Comparison of ENCODE assay signal across 19 cellular contexts in genomic region chr7:124989911-124990310, GRCh38.
DNase-seq lines count a peak whose midpoint lies in the region; TF ChIP-seq lines count a peak whose summit lies in the region.
"Had no signal": no experiment of that assay in that cellular context is flagged by ENCODE, and none has a peak within 500 bp of the region (broad histone marks: within the 10 kb centered on the region; RNA-seq: fewer than 3 reads in every experiment).

No MANE protein-coding gene starts in this region.

- no peaks in the 10 kb centered on the region for H3K9me3 Mint-ChIP-seq in T-helper 2 cell treated with Interferon-gamma antibody and Interleukin-4, amounts not matched to agents 5 μg/mL and 100 μg/mL, for 36 hours
- H3K9me3 Mint-ChIP-seq in activated naive CD4-positive, alpha-beta T cell treated with anti-CD3 and anti-CD28 coated beads for 36 hours: peaks cover 7% of the 10 kb centered on the region
- H3K9me3 Mint-ChIP-seq: IgD-negative memory B cell had no signal

- no peak overlapping the region for H3K27ac Mint-ChIP-seq in T-helper 2 cell treated with Interferon-gamma antibody and Interleukin-4, amounts not matched to agents 5 μg/mL and 100 μg/mL, for 36 hours
- H3K27ac Mint-ChIP-seq in activated naive CD4-positive, alpha-beta T cell treated with anti-CD3 and anti-CD28 coated beads for 36 hours: no peak overlapping the region
- H3K27ac Mint-ChIP-seq: CD14-positive monocyte, IgD-negative memory B cell had no signal

- intact Hi-C loops in tibial artery (cut with DNase I; ENCODE audit: low total_unique reads): no loop called here
- intact Hi-C loops in activated naive CD4-positive, alpha-beta T cell treated with anti-CD3 and anti-CD28 coated beads for 36 hours (cut with micrococcal nuclease): no loop called here

- H3K27me3 Mint-ChIP-seq in T-helper 2 cell treated with Interferon-gamma antibody and Interleukin-4, amounts not matched to agents 5 μg/mL and 100 μg/mL, for 36 hours (ENCODE audit: low read depth): no peaks in the 10 kb centered on the region
- no peaks in the 10 kb centered on the region for H3K27me3 Mint-ChIP-seq in activated naive CD4-positive, alpha-beta T cell treated with anti-CD3 and anti-CD28 coated beads for 36 hours (ENCODE audit: low read depth)
- H3K27me3 Mint-ChIP-seq: IgD-negative memory B cell had no signal

- H3K4me3 Mint-ChIP-seq in T-helper 2 cell treated with Interferon-gamma antibody and Interleukin-4, amounts not matched to agents 5 μg/mL and 100 μg/mL, for 36 hours: no peak overlapping the region
- no peak overlapping the region for H3K4me3 Mint-ChIP-seq in activated naive CD4-positive, alpha-beta T cell treated with anti-CD3 and anti-CD28 coated beads for 36 hours
- H3K4me3 Mint-ChIP-seq: CD14-positive monocyte, IgD-negative memory B cell had no signal

- no peaks in the 10 kb centered on the region for H3K27me3 ChIP-seq in tibial artery

- no peaks in the 10 kb centered on the region for H3K9me3 ChIP-seq in tibial artery

- H3K4me3 ChIP-seq in astrocyte of the spinal cord (ENCODE audit: low read depth, low read length): no peak overlapping the region
- H3K4me3 ChIP-seq in tibial artery: no peak overlapping the region

- peak overlapping the region; percentile 34 to 59 for H3K27ac ChIP-seq in tibial artery

- no peaks in the 10 kb centered on the region for H3K4me1 Mint-ChIP-seq in T-helper 2 cell treated with Interferon-gamma antibody and Interleukin-4, amounts not matched to agents 5 μg/mL and 100 μg/mL, for 36 hours (ENCODE audit: low read depth)
- H3K4me1 Mint-ChIP-seq in activated naive CD4-positive, alpha-beta T cell treated with anti-CD3 and anti-CD28 coated beads for 36 hours (ENCODE audit: low read depth): no peaks in the 10 kb centered on the region
- H3K4me1 Mint-ChIP-seq: CD14-positive monocyte, IgD-negative memory B cell had no signal

- DNase-seq in LHCN-M2 (ENCODE audit: low read depth): peak; percentile 4
- DNase-seq in astrocyte of the spinal cord (ENCODE audit: low read depth, low spot score): peak; percentile 52
- peak; percentile 10 for DNase-seq in hepatic stellate cell (ENCODE audit: low spot score)
- no peak for DNase-seq in tibial artery
- DNase-seq in T-helper 2 cell treated with Interferon-gamma antibody and Interleukin-4, amounts not matched to agents 5 μg/mL and 100 μg/mL, for 36 hours (ENCODE audit: low spot score): no peak
- DNase-seq in NCI-H226: no peak
- DNase-seq in activated naive CD4-positive, alpha-beta T cell treated with anti-CD3 and anti-CD28 coated beads for 36 hours: no peak
- DNase-seq: ACHN, DND-41, GDM1, Karpas-422, MM.1S, NCI-H1092, NCI-H146, NCI-H2029 treated with DMSO at 0.1 percent for 48 hours, NCI-H2171, NCI-H446 treated with DMSO at 0.1 percent for 48 hours had no signal

- CTCF ChIA-PET in activated naive CD4-positive, alpha-beta T cell treated with anti-CD3 and anti-CD28 coated beads for 36 hours (lab: Charles Lee): no interaction called here

- TF ChIP-seq CTCF in astrocyte of the spinal cord (IDR thresholded peaks at IDR 0.05; ENCODE audit: low read depth, low read length) (no peak), tibial artery (IDR thresholded peaks at IDR 0.05) (no peak)

- no peaks in the 10 kb centered on the region for H3K36me3 Mint-ChIP-seq in T-helper 2 cell treated with Interferon-gamma antibody and Interleukin-4, amounts not matched to agents 5 μg/mL and 100 μg/mL, for 36 hours (ENCODE audit: low read depth)
- peaks cover 3% of the 10 kb centered on the region for H3K36me3 Mint-ChIP-seq in activated naive CD4-positive, alpha-beta T cell treated with anti-CD3 and anti-CD28 coated beads for 36 hours (ENCODE audit: low read depth)
- H3K36me3 Mint-ChIP-seq: CD14-positive monocyte had no signal

- H3K4me1 ChIP-seq in tibial artery: peaks cover 0 to 51% (median 3%) of the 10 kb centered on the region in 4 donors

- in situ Hi-C loops in astrocyte of the spinal cord (cut with HindIII; ENCODE audit: low sequenced_read_pairs): no loop called here

- H3K36me3 ChIP-seq in tibial artery: no peaks in the 10 kb centered on the region

Comparison
In these comparisons a context has a peak if more than half of its experiments do, and no peak if none do; other contexts are left out.
1. DNase-seq: peak in LHCN-M2 (single experiment), astrocyte of the spinal cord (single experiment) and hepatic stellate cell (single experiment); none in tibial artery (0 of 2), T-helper 2 cell treated with Interferon-gamma antibody and Interleukin-4, amounts not matched to agents 5 μg/mL and 100 μg/mL, for 36 hours (single experiment), NCI-H226 (single experiment) and activated naive CD4-positive, alpha-beta T cell treated with anti-CD3 and anti-CD28 coated beads for 36 hours (single experiment).